1 cellular context compared by ENCODE assay signal in genomic region chr15:43728053-43728725, GRCh38. TPM values are rescaled to one million over a fixed set of nuclear protein-coding genes. Genes with fewer than 3 reads are reported as not detected.
"Had no signal": no experiment of that assay in that cellular context is flagged by ENCODE, and none has a peak within 500 bp of the region (broad histone marks: within the 10 kb centered on the region; RNA-seq: fewer than 3 reads in every experiment).

No MANE protein-coding gene starts in this region.

RNA-seq across cellular contexts. Expression of gene CKMT1A, which starts 34.5 kb away (rescaled TPM):
- total RNA-seq: fibroblast of villous mesenchyme had no signal
